Comparison of ENCODE assay signal across 19 cellular contexts in genomic region chr5:131495536-131496399, GRCh38.
DNase-seq lines count a peak whose midpoint lies in the region; ATAC-seq and TF ChIP-seq lines count a peak whose summit lies in the region.
"Had no signal": no experiment of that assay in that cellular context is flagged by ENCODE, and none has a peak within 500 bp of the region (broad histone marks: within the 10 kb centered on the region; RNA-seq: fewer than 3 reads in every experiment).

No MANE protein-coding gene starts in this region.

- H3K27ac ChIP-seq in tibial artery, result no peak overlapping the region
- H3K27ac ChIP-seq: BLaER1 treated with 17β-estradiol and CSF1 and Interleukin-3, amounts not matched to agents 10 nM and 100 nM; gastroesophageal sphincter; KMS-11; SJSA1; VCaP had no signal

- TF ChIP-seq CTCF in tibial artery (IDR thresholded peaks at IDR 0.05), result no peak

- intact Hi-C loops in tibial artery (cut with DNase I; ENCODE audit: low total_unique reads), result no loop called here

- H3K9me3 ChIP-seq in tibial artery, result no peaks in the 10 kb centered on the region
- H3K9me3 ChIP-seq: BLaER1 treated with 17β-estradiol and CSF1 and Interleukin-3, amounts not matched to agents 10 nM and 100 nM; gastroesophageal sphincter; SJSA1 had no signal

- no peaks in the 10 kb centered on the region for H3K27me3 ChIP-seq in tibial artery
- H3K27me3 ChIP-seq: BLaER1 treated with 17β-estradiol and CSF1 and Interleukin-3, amounts not matched to agents 10 nM and 100 nM; gastroesophageal sphincter; SJSA1 had no signal

- H3K4me1 Mint-ChIP-seq in activated naive CD8-positive, alpha-beta T cell (ENCODE audit: low read depth), result peaks cover 14% of the 10 kb centered on the region

- peaks cover 0 to 13% (median 0%) of the 10 kb centered on the region in 4 donors for H3K4me1 ChIP-seq in tibial artery
- H3K4me1 ChIP-seq: gastroesophageal sphincter, SJSA1 had no signal

- ATAC-seq in GM18511 (IDR thresholded peaks at IDR 0.05; ENCODE audit: unreplicated experiment) (peak; percentile 2), GM21360 (IDR thresholded peaks at IDR 0.05; ENCODE audit: unreplicated experiment) (peak; percentile 11), HG02970 (IDR thresholded peaks at IDR 0.05; ENCODE audit: low FRiP score, unreplicated experiment) (peak; percentile 29), GM18861 (IDR thresholded peaks at IDR 0.05; ENCODE audit: unreplicated experiment) (no peak)
- ATAC-seq: gastroesophageal sphincter had no signal

- H3K36me3 ChIP-seq in tibial artery, result peaks cover 13 to 41% (median 19%) of the 10 kb centered on the region in 3 donors

- H3K4me3 Mint-ChIP-seq in activated naive CD8-positive, alpha-beta T cell, result no peak overlapping the region

- DNase-seq in NCI-H146 (lab: John Stamatoyannopoulos, UW) (no peak), tibial artery (no peak), D341Med (ENCODE audit: low spot score) (no peak)
- DNase-seq: activated T-cell treated with anti-CD3 and anti-CD28 coated beads for 4 hours; kidney glomerular epithelial cell; NCI-H187; NK-92 treated with Interleukin-12 subunit alpha and Interleukin-12 subunit beta, amount 100 ng/mL, for 24 hours; stimulated activated CD4-positive, alpha-beta T cell treated with anti-CD3 and anti-CD28 coated beads, Interleukin-4, amount 100 ng/mL, for 1 hour; stimulated activated naive CD4-positive, alpha-beta T cell treated with Interleukin-2 at 50 U/mL for 16 hours had no signal

- no peak overlapping the region for H3K4me3 ChIP-seq in tibial artery
- H3K4me3 ChIP-seq: BLaER1 treated with 17β-estradiol and CSF1 and Interleukin-3, amounts not matched to agents 10 nM and 100 nM; gastroesophageal sphincter; SJSA1 had no signal

- H3K27me3 Mint-ChIP-seq in activated naive CD8-positive, alpha-beta T cell, result no peaks in the 10 kb centered on the region

- H3K9me3 Mint-ChIP-seq in activated naive CD8-positive, alpha-beta T cell (ENCODE audit: low read depth), result no peaks in the 10 kb centered on the region

- H3K27ac Mint-ChIP-seq in activated naive CD8-positive, alpha-beta T cell, result peak overlapping the region; percentile 69

- peaks cover 20% of the 10 kb centered on the region for H3K36me3 Mint-ChIP-seq in activated naive CD8-positive, alpha-beta T cell
